ENCODE assay signal across 14 cellular contexts in genomic region chr3:49244589-49245205, GRCh38. TPM values are rescaled to one million over a fixed set of nuclear protein-coding genes. Genes with fewer than 3 reads are reported as not detected.
DNase-seq lines count a peak whose midpoint lies in the region; ATAC-seq lines count a peak whose summit lies in the region.
"Had no signal": no experiment of that assay in that cellular context is flagged by ENCODE, and none has a peak within 500 bp of the region (broad histone marks: within the 10 kb centered on the region; RNA-seq: fewer than 3 reads in every experiment).

No MANE protein-coding gene starts in this region.

- H2BK120ac ChIP-seq in trophoblast cell (ENCODE audit: insufficient read depth, low read length, poor library complexity), result peak overlapping the region; percentile 69

- H3K79me2 ChIP-seq in trophoblast cell (ENCODE audit: control insufficient read depth, insufficient read depth, low read length, poor library complexity), result no peaks in the 10 kb centered on the region

- no peaks in the 10 kb centered on the region for H3K27me3 ChIP-seq in trophoblast cell (ENCODE audit: insufficient read depth, low read length)
- H3K27me3 ChIP-seq: SJSA1, stomach had no signal

- peak overlapping the region; percentile 57 for H4K91ac ChIP-seq in trophoblast cell (ENCODE audit: low read depth, low read length)

- peaks cover under 1% of the 10 kb centered on the region for H3K79me1 ChIP-seq in trophoblast cell (ENCODE audit: low read length)

- H3K14ac ChIP-seq in trophoblast cell (ENCODE audit: low read length), result no peak overlapping the region

- peak overlapping the region; percentile 60 for H2AFZ ChIP-seq in trophoblast cell (ENCODE audit: insufficient read depth, low read length, poor library complexity)

- ATAC-seq in GM18861 (IDR thresholded peaks at IDR 0.05; ENCODE audit: unreplicated experiment) (no peak), GM21381 (IDR thresholded peaks at IDR 0.05; ENCODE audit: unreplicated experiment) (no peak)
- ATAC-seq: activated naive CD8-positive, alpha-beta T cell treated with anti-CD3 and anti-CD28 coated beads, Interleukin-2, amount 50 U/mL, for 24 hours; naive thymus-derived CD4-positive, alpha-beta T cell had no signal

- H3K4me3 ChIP-seq in trophoblast cell (ENCODE audit: low read depth, low read length), result no peak overlapping the region
- H3K4me3 ChIP-seq: SJSA1, stomach had no signal

- H2BK12ac ChIP-seq in trophoblast cell (ENCODE audit: low read length), result peak overlapping the region; percentile 95

- H3K18ac ChIP-seq in trophoblast cell (ENCODE audit: low read length), result peak overlapping the region; percentile 66

- H3K4me1 ChIP-seq in trophoblast cell (ENCODE audit: control insufficient read depth in 1 of 2, insufficient read depth in 2 of 2, low read length in 2 of 2), result peaks cover 7% of the 10 kb centered on the region in 2 experiments

- peak overlapping the region; percentile 86 for H2AK5ac ChIP-seq in trophoblast cell (ENCODE audit: low read length)

- H4K12ac ChIP-seq in trophoblast cell (ENCODE audit: low read depth, low read length), result no peak overlapping the region

- no peak overlapping the region for H3K4me2 ChIP-seq in trophoblast cell (ENCODE audit: low read length)

- H3K4ac ChIP-seq in trophoblast cell (ENCODE audit: low read depth, low read length), result peak overlapping the region; percentile 14

- H2BK5ac ChIP-seq in trophoblast cell (ENCODE audit: low read depth, low read length, poor library complexity), result no peak overlapping the region

- no peak overlapping the region for H3K9ac ChIP-seq in trophoblast cell (ENCODE audit: low read length)

- DNase-seq in SHP77 treated with DMSO at 0.1 percent for 48 hours (lab: John Stamatoyannopoulos, UW) (peak; percentile 1), SHP77 (lab: John Stamatoyannopoulos, UW) (no peak), M059J (ENCODE audit: low read depth) (peak; percentile 81), amniotic epithelial cell (ENCODE audit: low read depth) (peak; percentile 34), trophoblast cell (peak; percentile 45 to 79), NCI-H526 (lab: John Stamatoyannopoulos, UW) (no peak)
- DNase-seq: activated CD4-positive, alpha-beta T cell treated with anti-CD3 and anti-CD28 coated beads for 48 hours; activated naive CD8-positive, alpha-beta T cell treated with anti-CD3 and anti-CD28 coated beads, Interleukin-2, amount 50 U/mL, for 24 hours; naive thymus-derived CD4-positive, alpha-beta T cell; NCI-H1105; stomach had no signal

- H3K23ac ChIP-seq in trophoblast cell (ENCODE audit: low read length), result no peak overlapping the region

- H3K9me3 ChIP-seq in trophoblast cell (ENCODE audit: insufficient read depth, low read depth, low read length), result no peaks in the 10 kb centered on the region
- H3K9me3 ChIP-seq: SJSA1, stomach had no signal

- peak overlapping the region; percentile 62 for H4K8ac ChIP-seq in trophoblast cell (ENCODE audit: low read depth, low read length)

- no peaks in the 10 kb centered on the region for H3K36me3 ChIP-seq in trophoblast cell (ENCODE audit: control insufficient read depth in 1 of 2, insufficient read depth in 2 of 2, low read length in 2 of 2)
- H3K36me3 ChIP-seq: SJSA1, stomach had no signal

- H3K27ac ChIP-seq in trophoblast cell (ENCODE audit: low read depth, low read length), result peak overlapping the region; percentile 57
- H3K27ac ChIP-seq: SJSA1, stomach had no signal

- no CpG with 5 or more reads among the region's 1 CpG for WGBS in trophoblast cell (ENCODE audit: extremely low coverage, insufficient coverage, insufficient read length)

RNA-seq across cellular contexts. Expression of gene C3orf62, which starts 32.3 kb away (rescaled TPM):
- total RNA-seq in M059J (2014; rRNA removed; shearing (Covaris generic)), result 0.34 and 4.7 TPM in 2 replicates
- 3.2 and 3.4 TPM in 2 replicates for polyA plus RNA-seq in trophoblast cell (2013)

Comparison
In these comparisons a context has a peak if more than half of its experiments do, and no peak if none do; other contexts are left out.
1. DNase-seq: peak in SHP77 treated with DMSO at 0.1 percent for 48 hours (single experiment), M059J (single experiment), amniotic epithelial cell (single experiment) and trophoblast cell (2 of 2); none in SHP77 (0 of 2) and NCI-H526 (0 of 2).